ENCODE assay signal across 9 cellular contexts in the genomic region with DNA sequence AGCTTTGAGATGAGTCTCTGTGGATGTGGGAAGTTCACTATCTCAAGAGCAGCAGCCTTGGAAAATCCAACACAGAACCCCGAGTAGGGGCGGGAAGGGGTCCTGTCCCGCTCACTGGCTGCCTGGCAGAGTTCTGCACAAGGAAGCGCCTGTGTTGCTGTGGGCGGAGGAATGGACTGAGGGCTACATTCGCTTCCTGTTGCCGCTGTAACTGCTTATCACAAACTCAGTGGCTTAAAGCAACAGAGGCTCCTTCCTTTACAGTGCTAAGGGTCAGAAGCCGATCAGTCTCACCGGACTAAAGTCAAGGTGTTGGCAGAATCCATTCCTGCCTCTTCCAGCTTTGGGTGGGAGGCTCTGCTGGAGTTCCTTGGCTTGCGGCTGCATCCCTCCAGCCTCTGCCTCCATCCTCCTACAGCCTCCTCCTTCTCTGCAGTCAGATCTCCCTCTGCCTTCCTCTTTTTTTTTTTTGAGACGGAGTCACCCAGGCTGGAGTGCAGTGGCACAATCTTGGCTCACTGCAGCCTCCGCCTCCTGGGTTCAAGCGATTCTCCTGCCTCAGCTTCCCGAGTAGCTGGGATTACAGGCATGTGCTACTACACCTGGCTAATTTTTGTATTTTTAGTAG.
A peak's percentile ranks its signal among the peaks of the same experiment; 100 is the strongest.
DNase-seq lines count a peak whose midpoint lies in the region; ATAC-seq and TF ChIP-seq lines count a peak whose summit lies in the region.
"Had no signal": no experiment of that assay in that cellular context is flagged by ENCODE, and none has a peak within 500 bp of the region (broad histone marks: within the 10 kb centered on the region; RNA-seq: fewer than 3 reads in every experiment).

No MANE protein-coding gene starts in this region.

- H3K36me3 Mint-ChIP-seq in T-helper 2 cell treated with Interferon-gamma antibody and Interleukin-4, amounts not matched to agents 5 μg/mL and 100 μg/mL, for 36 hours (ENCODE audit: low read depth): peaks cover 39% of the 10 kb centered on the region

- H2AFZ ChIP-seq in smooth muscle cell (ENCODE audit: low read depth): no peak overlapping the region

- peaks cover 100% of the 10 kb centered on the region for H4K20me1 ChIP-seq in smooth muscle cell (ENCODE audit: low read depth)

- H3K27ac ChIP-seq in esophagus squamous epithelium (peak overlapping the region; percentile 77 to 92 (median 83)), smooth muscle cell (ENCODE audit: low read depth) (peak overlapping the region; percentile 32)
- H3K27ac ChIP-seq: C4-2B had no signal

- DNase-seq in activated gamma-delta T cell treated with Interleukin-2 at 50 U/mL for 16 hours (peak; percentile 67), activated gamma-delta T cell (lab: John Stamatoyannopoulos, UW) (no peak), esophagus squamous epithelium (lab: John Stamatoyannopoulos, UW) (no peak), smooth muscle cell (lab: John Stamatoyannopoulos, UW; ENCODE audit: unreplicated experiment) (no peak), NCI-H1694 (lab: John Stamatoyannopoulos, UW) (no peak), GM19240 (ENCODE audit: insufficient read length, low spot score) (no peak)
- peak; percentile 76 for DNase-seq in T-helper 2 cell treated with Interferon-gamma antibody and Interleukin-4, amounts not matched to agents 5 μg/mL and 100 μg/mL, for 36 hours (ENCODE audit: low spot score)

- H3K4me3 Mint-ChIP-seq in T-helper 2 cell treated with Interferon-gamma antibody and Interleukin-4, amounts not matched to agents 5 μg/mL and 100 μg/mL, for 36 hours: peak overlapping the region; percentile 84

- WGBS in esophagus squamous epithelium, 2 donors: 54 to 65% methylated on average over 11 to 12 of the region's 14 CpGs
- 46% methylated on average over 14 of the region's 14 CpGs for WGBS in smooth muscle cell (ENCODE audit: low lambda C conversion rate)

- H3K4me3 ChIP-seq in esophagus squamous epithelium (peak overlapping the region in 1 of 4 donors; percentile 29), smooth muscle cell (no peak overlapping the region)

- H3K27ac Mint-ChIP-seq in T-helper 2 cell treated with Interferon-gamma antibody and Interleukin-4, amounts not matched to agents 5 μg/mL and 100 μg/mL, for 36 hours: peak overlapping the region; percentile 99

- peak in 1 of 4 donors; percentile 22 for TF ChIP-seq POLR2A in esophagus squamous epithelium (IDR thresholded peaks at IDR 0.05)

- intact Hi-C loops in esophagus squamous epithelium (cut with DNase I): no loop called here

- TF ChIP-seq CTCF in esophagus squamous epithelium (IDR thresholded peaks at IDR 0.05) (no peak), smooth muscle cell (IDR thresholded peaks at IDR 0.05; ENCODE audit: borderline replicate concordance, insufficient read depth, poor library complexity, severe bottlenecking) (no peak)

- no peaks in the 10 kb centered on the region for H3K27me3 ChIP-seq in esophagus squamous epithelium
- no peaks in the 10 kb centered on the region for H3K27me3 ChIP-seq in smooth muscle cell (ENCODE audit: low read depth)

- H3K79me2 ChIP-seq in smooth muscle cell (ENCODE audit: low read depth): peaks cover 71% of the 10 kb centered on the region

- peaks cover 81% of the 10 kb centered on the region for H3K4me1 Mint-ChIP-seq in T-helper 2 cell treated with Interferon-gamma antibody and Interleukin-4, amounts not matched to agents 5 μg/mL and 100 μg/mL, for 36 hours (ENCODE audit: low read depth)

- H3K4me1 ChIP-seq in esophagus squamous epithelium (peaks cover 71 to 95% (median 73%) of the 10 kb centered on the region in 3 donors), smooth muscle cell (ENCODE audit: low read depth) (peaks cover 25% of the 10 kb centered on the region)

- H3K9me3 Mint-ChIP-seq in T-helper 2 cell treated with Interferon-gamma antibody and Interleukin-4, amounts not matched to agents 5 μg/mL and 100 μg/mL, for 36 hours: no peaks in the 10 kb centered on the region

- H3K36me3 ChIP-seq in esophagus squamous epithelium (peaks cover 0 to 6% (median 0%) of the 10 kb centered on the region in 3 donors), smooth muscle cell (ENCODE audit: low read depth) (no peaks in the 10 kb centered on the region)

- no peak for ATAC-seq in GM18861 (IDR thresholded peaks at IDR 0.05; ENCODE audit: unreplicated experiment)

- no peaks in the 10 kb centered on the region for H3K27me3 Mint-ChIP-seq in T-helper 2 cell treated with Interferon-gamma antibody and Interleukin-4, amounts not matched to agents 5 μg/mL and 100 μg/mL, for 36 hours (ENCODE audit: low read depth)

- H3K9me3 ChIP-seq in esophagus squamous epithelium: no peaks in the 10 kb centered on the region
- H3K9me3 ChIP-seq in smooth muscle cell (replicated peaks; ENCODE audit: low read depth): no peaks in the 10 kb centered on the region

- H3F3A ChIP-seq in smooth muscle cell (ENCODE audit: low read depth): peaks cover 44% of the 10 kb centered on the region

- no peak overlapping the region for H3K9ac ChIP-seq in smooth muscle cell (ENCODE audit: low read depth)

- peak overlapping the region; percentile 64 for H3K4me2 ChIP-seq in smooth muscle cell

Comparison
In these comparisons a context has a peak if more than half of its experiments do, and no peak if none do; other contexts are left out.
1. DNase-seq: peak in activated gamma-delta T cell treated with Interleukin-2 at 50 U/mL for 16 hours (single experiment) and T-helper 2 cell treated with Interferon-gamma antibody and Interleukin-4, amounts not matched to agents 5 μg/mL and 100 μg/mL, for 36 hours (single experiment); none in activated gamma-delta T cell (single experiment), esophagus squamous epithelium (single experiment), smooth muscle cell (single experiment), NCI-H1694 (single experiment) and GM19240 (single experiment).